ENCODE assay signal across 9 cellular contexts in genomic region chr5:141192110-141192725, GRCh38. TPM values are rescaled to one million over a fixed set of nuclear protein-coding genes. Genes with fewer than 3 reads are reported as not detected.
A peak's percentile ranks its signal among the peaks of the same experiment; 100 is the strongest.
DNase-seq lines count a peak whose midpoint lies in the region; ATAC-seq and TF ChIP-seq lines count a peak whose summit lies in the region.
"Had no signal": no experiment of that assay in that cellular context is flagged by ENCODE, and none has a peak within 500 bp of the region (broad histone marks: within the 10 kb centered on the region; RNA-seq: fewer than 3 reads in every experiment).

TSS of gene PCDHB10 (plus strand) at chr5:141192353. CDS start at chr5:141192553, 200 bp downstream.

- H3K4me3 Mint-ChIP-seq in Caco-2 (ENCODE audit: unreplicated experiment) (peak within 1 kb of the TSS; percentile 40), glutamatergic neuron (ENCODE audit: unreplicated experiment) (peak within 1 kb of the TSS; percentile 86)

- H3K4me1 Mint-ChIP-seq in Caco-2 (ENCODE audit: low read depth, unreplicated experiment) (no peaks in the 10 kb centered on the region), glutamatergic neuron (ENCODE audit: low read depth, unreplicated experiment) (no peaks in the 10 kb centered on the region)

- BruUV-seq in Caco-2 (replicated peaks; lab: Mats Ljungman, UMichigan) = no TSS peak

- H3K4me3 ChIP-seq in Caco-2 (ENCODE audit: low read depth, low read length) = no peak within 1 kb of the TSS
- H3K4me3 ChIP-seq in HEK293 (ENCODE audit: low read depth, low read length) = no peak within 1 kb of the TSS
- H3K4me3 ChIP-seq in stomach smooth muscle (ENCODE audit: low read length in 2 of 2) = peak within 1 kb of the TSS; percentile 41 to 68

- POLR2A ChIA-PET in Caco-2 (lab: Charles Lee) = no interaction called here
- POLR2A ChIA-PET in HEK293 (lab: Yijun Ruan, JAX) = no interaction called here

- H3K4me1 ChIP-seq in Caco-2 (no peaks in the 10 kb centered on the region), HEK293 (ENCODE audit: control insufficient read depth, insufficient read depth, low read length) (no peaks in the 10 kb centered on the region), stomach smooth muscle (ENCODE audit: control insufficient read depth, insufficient read depth, low read length) (no peaks in the 10 kb centered on the region)

- H3K9me3 ChIP-seq in Caco-2 (peaks cover 14% of the 10 kb centered on the region), HEK293 (ENCODE audit: control insufficient read depth, insufficient read depth, low read depth, low read length) (no peaks in the 10 kb centered on the region), stomach smooth muscle (ENCODE audit: control insufficient read depth in 2 of 2, low read length in 2 of 2) (peaks cover 3 to 28% of the 10 kb centered on the region in 2 donors)

- H3K36me3 Mint-ChIP-seq in Caco-2 (ENCODE audit: insufficient read depth, unreplicated experiment) (no peaks in the 10 kb centered on the region), glutamatergic neuron (ENCODE audit: unreplicated experiment) (peaks cover 61% of the 10 kb centered on the region)

- H3K27me3 ChIP-seq in Caco-2 (replicated peaks; ENCODE audit: control insufficient read depth, insufficient read depth, low read length) (no peaks in the 10 kb centered on the region), stomach smooth muscle (ENCODE audit: control insufficient read depth in 1 of 2, insufficient read depth in 2 of 2, low read length in 2 of 2) (peaks cover 2 to 5% of the 10 kb centered on the region in 2 donors)

- ATAC-seq in HG03432 (IDR thresholded peaks at IDR 0.05; ENCODE audit: unreplicated experiment) = no peak

- H3K36me3 ChIP-seq in Caco-2 (ENCODE audit: control insufficient read depth, insufficient read depth, low read length) (no peaks in the 10 kb centered on the region), HEK293 (ENCODE audit: control insufficient read depth in 2 of 2, insufficient read depth in 1 of 2, low read length in 2 of 2) (no peaks in the 10 kb centered on the region), stomach smooth muscle (ENCODE audit: control insufficient read depth in 2 of 2, insufficient read depth in 2 of 2, low read length in 2 of 2) (no peaks in the 10 kb centered on the region)

- intact Hi-C loops in Caco-2 (cut with micrococcal nuclease; ENCODE audit: unreplicated experiment) = loop anchor here (5.0 kb wide), 1 partner anchor 370 kb away; no protein-coding TSS in a partner anchor

- H3K27ac ChIP-seq in HEK293 (ENCODE audit: extremely low read depth, low read depth, low read length) (no peak within 1 kb of the TSS), stomach smooth muscle (ENCODE audit: low read length) (no peak within 1 kb of the TSS)

- TF ChIP-seq CTCF in Caco-2 (IDR thresholded peaks at IDR 0.05; ENCODE audit: insufficient read depth in 1 of 2, low read depth in 1 of 2, low read length in 1 of 2, severe bottlenecking in 1 of 2, unreplicated experiment in 1 of 2) (peak in 1 of 2 experiments; percentile 24), HEK293 (tag by site-specific recombination; IDR thresholded peaks at IDR 0.05) (no peak), glutamatergic neuron (IDR thresholded peaks at IDR 0.05; ENCODE audit: partially characterized antibody, unreplicated experiment) (peak; percentile 64)

- CTCF ChIA-PET in Caco-2 (lab: Charles Lee) = no interaction called here
- CTCF ChIA-PET in HEK293 (lab: Yijun Ruan, JAX) = interaction anchor here (0.6 to 2.2 kb wide), 18 partner anchors 11 to 1652 kb away, joined by 3 to 12 read pairs (median 3); partner anchors contain the start of genes PCDHB14, PCDHB16, PCDHB2 and PCDHGA2

- H3K27ac Mint-ChIP-seq in Caco-2 (ENCODE audit: unreplicated experiment) (no peak within 1 kb of the TSS), glutamatergic neuron (ENCODE audit: unreplicated experiment) (peak within 1 kb of the TSS; percentile 82)

- H3K27me3 Mint-ChIP-seq in Caco-2 (ENCODE audit: insufficient read depth, unreplicated experiment) (no peaks in the 10 kb centered on the region), glutamatergic neuron (ENCODE audit: unreplicated experiment) (peaks cover 12% of the 10 kb centered on the region)

- DNase-seq in Caco-2 = peak in 1 of 2 experiments; percentile 21
- DNase-seq in SW480 (ENCODE audit: low spot score) = peak; percentile 36
- peak; percentile 74 for DNase-seq in glutamatergic neuron
- DNase-seq in NCI-H2081 treated with DMSO at 0.1 percent for 48 hours (lab: John Stamatoyannopoulos, UW) = no peak
- no peak for DNase-seq in activated gamma-delta T cell (lab: John Stamatoyannopoulos, UW)

- H3K9ac ChIP-seq in stomach smooth muscle (ENCODE audit: low read length in 2 of 2) = no peak within 1 kb of the TSS

- H3K9me3 Mint-ChIP-seq in Caco-2 (ENCODE audit: unreplicated experiment) (peaks cover 39% of the 10 kb centered on the region), glutamatergic neuron (ENCODE audit: unreplicated experiment) (peaks cover 33% of the 10 kb centered on the region)

TF ChIP-seq in HEK293, 187 proteins besides CTCF, POLR2A, EP300 and RAD21:
- TF ChIP-seq ZNF654 (tag by site-specific recombination; IDR thresholded peaks at IDR 0.05; ENCODE audit: low read depth) (peak; percentile 62), ZXDB (tag by site-specific recombination; IDR thresholded peaks at IDR 0.05) (no peak)
- TF ChIP-seq, protein P1, sequence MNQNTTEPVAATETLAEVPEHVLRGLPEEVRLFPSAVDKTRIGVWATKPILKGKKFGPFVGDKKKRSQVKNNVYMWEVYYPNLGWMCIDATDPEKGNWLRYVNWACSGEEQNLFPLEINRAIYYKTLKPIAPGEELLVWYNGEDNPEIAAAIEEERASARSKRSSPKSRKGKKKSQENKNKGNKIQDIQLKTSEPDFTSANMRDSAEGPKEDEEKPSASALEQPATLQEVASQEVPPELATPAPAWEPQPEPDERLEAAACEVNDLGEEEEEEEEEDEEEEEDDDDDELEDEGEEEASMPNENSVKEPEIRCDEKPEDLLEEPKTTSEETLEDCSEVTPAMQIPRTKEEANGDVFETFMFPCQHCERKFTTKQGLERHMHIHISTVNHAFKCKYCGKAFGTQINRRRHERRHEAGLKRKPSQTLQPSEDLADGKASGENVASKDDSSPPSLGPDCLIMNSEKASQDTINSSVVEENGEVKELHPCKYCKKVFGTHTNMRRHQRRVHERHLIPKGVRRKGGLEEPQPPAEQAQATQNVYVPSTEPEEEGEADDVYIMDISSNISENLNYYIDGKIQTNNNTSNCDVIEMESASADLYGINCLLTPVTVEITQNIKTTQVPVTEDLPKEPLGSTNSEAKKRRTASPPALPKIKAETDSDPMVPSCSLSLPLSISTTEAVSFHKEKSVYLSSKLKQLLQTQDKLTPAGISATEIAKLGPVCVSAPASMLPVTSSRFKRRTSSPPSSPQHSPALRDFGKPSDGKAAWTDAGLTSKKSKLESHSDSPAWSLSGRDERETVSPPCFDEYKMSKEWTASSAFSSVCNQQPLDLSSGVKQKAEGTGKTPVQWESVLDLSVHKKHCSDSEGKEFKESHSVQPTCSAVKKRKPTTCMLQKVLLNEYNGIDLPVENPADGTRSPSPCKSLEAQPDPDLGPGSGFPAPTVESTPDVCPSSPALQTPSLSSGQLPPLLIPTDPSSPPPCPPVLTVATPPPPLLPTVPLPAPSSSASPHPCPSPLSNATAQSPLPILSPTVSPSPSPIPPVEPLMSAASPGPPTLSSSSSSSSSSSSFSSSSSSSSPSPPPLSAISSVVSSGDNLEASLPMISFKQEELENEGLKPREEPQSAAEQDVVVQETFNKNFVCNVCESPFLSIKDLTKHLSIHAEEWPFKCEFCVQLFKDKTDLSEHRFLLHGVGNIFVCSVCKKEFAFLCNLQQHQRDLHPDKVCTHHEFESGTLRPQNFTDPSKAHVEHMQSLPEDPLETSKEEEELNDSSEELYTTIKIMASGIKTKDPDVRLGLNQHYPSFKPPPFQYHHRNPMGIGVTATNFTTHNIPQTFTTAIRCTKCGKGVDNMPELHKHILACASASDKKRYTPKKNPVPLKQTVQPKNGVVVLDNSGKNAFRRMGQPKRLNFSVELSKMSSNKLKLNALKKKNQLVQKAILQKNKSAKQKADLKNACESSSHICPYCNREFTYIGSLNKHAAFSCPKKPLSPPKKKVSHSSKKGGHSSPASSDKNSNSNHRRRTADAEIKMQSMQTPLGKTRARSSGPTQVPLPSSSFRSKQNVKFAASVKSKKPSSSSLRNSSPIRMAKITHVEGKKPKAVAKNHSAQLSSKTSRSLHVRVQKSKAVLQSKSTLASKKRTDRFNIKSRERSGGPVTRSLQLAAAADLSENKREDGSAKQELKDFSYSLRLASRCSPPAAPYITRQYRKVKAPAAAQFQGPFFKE (tag by site-specific recombination; IDR thresholded peaks at IDR 0.05; ENCODE audit: borderline replicate concordance) = no peak

RNA-seq across cellular contexts. Expression of gene PCDHB10, which starts in this region (rescaled TPM):
- total RNA-seq in Caco-2 (2022) (0.09 TPM in 1 of 2 replicates, not detected in the other), glutamatergic neuron (ENCODE audit: unreplicated experiment) (17.7 TPM)
- total RNA-seq: T-helper 1 cell treated with Interleukin-12 subunit alpha and Interleukin-12 subunit beta and Interleukin-4 antibody, amounts not matched to agents 30 ng/mL and 1 ng/mL, for 36 hours had no signal

Comparison
In these comparisons a context has a peak if more than half of its experiments do, and no peak if none do; other contexts are left out.
1. RNA of gene PCDHB10 (total RNA-seq): 17.7 TPM in glutamatergic neuron (single experiment); 0.09 TPM in Caco-2; every median in the first group is over 10 times any median in the second.
2. DNase-seq: peak in SW480 (single experiment) and glutamatergic neuron (single experiment); none in NCI-H2081 treated with DMSO at 0.1 percent for 48 hours (single experiment) and activated gamma-delta T cell (single experiment).
3. H3K4me3 ChIP-seq: peak in stomach smooth muscle (2 of 2); none in Caco-2 (single experiment) and HEK293 (single experiment).